8 cellular contexts compared by ENCODE assay signal in the genomic region with DNA sequence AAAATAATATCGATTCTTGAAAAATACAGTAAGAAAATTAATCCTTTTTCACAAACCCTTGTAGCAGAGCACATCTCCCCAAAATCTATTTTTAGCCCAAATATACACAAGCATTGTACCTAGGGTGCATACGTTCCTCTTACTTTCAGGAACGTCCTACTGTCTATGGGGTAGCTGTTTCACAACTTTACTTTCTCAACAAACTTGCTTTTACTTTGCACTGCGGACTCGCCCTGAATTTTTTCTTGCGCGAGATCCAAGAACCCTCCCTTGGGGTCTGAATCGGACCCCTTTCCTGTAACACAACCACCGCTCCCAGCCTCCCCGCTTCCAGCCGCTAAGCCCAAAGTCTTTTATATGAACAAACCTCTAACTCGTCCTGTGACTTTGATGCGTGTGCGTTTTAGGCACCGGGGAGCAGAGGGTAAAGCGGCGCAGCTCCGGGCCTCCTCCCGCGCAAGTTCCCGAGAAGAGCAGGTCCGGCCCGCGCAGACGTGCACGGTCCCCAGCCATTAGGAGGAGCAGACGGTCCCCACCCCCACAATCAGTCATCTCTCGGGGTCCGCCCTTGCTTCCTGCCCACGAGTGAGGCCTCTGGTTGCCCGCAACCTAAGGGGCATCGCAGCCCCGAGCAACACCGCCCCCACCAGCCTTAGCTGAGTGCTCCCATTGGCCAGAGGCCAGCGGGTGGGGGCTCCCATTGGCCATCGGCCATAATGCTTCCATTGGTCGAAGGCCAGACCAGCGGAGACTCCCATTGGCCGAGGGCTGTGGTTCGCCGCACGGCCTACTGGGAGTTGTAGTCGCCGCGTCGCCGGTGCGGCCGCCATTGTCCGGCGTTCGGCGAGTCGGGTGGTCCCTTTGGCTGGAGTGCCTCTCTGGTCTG. TPM values are rescaled to one million over a fixed set of nuclear protein-coding genes. Genes with fewer than 3 reads are reported as not detected.
DNase-seq lines count a peak whose midpoint lies in the region; ATAC-seq and TF ChIP-seq lines count a peak whose summit lies in the region.

Gene ZNF8, plus strand, starts transcription at position 800 of the 886 bp plus-strand sequence. CDS start 127 bp downstream, outside the sequence.

- peak within 1 kb of the TSS; percentile 65 for H3K27ac ChIP-seq in temporal lobe (ENCODE audit: low read depth, low read length)

- peaks cover 47% of the 10 kb centered on the region for H3K4me1 Mint-ChIP-seq in activated naive CD8-positive, alpha-beta T cell (ENCODE audit: low read depth)

- peak; percentile 93 for ATAC-seq in HG02623 (IDR thresholded peaks at IDR 0.05; ENCODE audit: unreplicated experiment)
- ATAC-seq in SK-N-SH treated with all-trans-retinoic acid at 6 μM for 48 hours = peak; percentile 98

- H3K9me3 Mint-ChIP-seq in activated naive CD8-positive, alpha-beta T cell (ENCODE audit: low read depth) = no peaks in the 10 kb centered on the region

- peak within 1 kb of the TSS; percentile 96 for H3K4me3 Mint-ChIP-seq in activated naive CD8-positive, alpha-beta T cell

- peak within 1 kb of the TSS; percentile 96 for H3K27ac Mint-ChIP-seq in activated naive CD8-positive, alpha-beta T cell

- H3K27me3 Mint-ChIP-seq in activated naive CD8-positive, alpha-beta T cell = no peaks in the 10 kb centered on the region

- TF ChIP-seq CTCF in GM10266 (IDR thresholded peaks at IDR 0.05; ENCODE audit: control insufficient read depth, insufficient read depth, low read depth, missing control alignments) = no peak

- peak; percentile 97 for DNase-seq in GM10266 (ENCODE audit: extremely low spot score)
- DNase-seq in NCI-H1092 treated with DMSO at 0.1 percent for 48 hours (lab: John Stamatoyannopoulos, UW) = peak; percentile 96
- peak; percentile 88 for DNase-seq in glomerular endothelial cell (ENCODE audit: extremely low read depth, low read depth, low spot score)
- DNase-seq in occipital lobe (lab: John Stamatoyannopoulos, UW) = peak; percentile 92

- H3K36me3 Mint-ChIP-seq in activated naive CD8-positive, alpha-beta T cell = peaks cover 22% of the 10 kb centered on the region

TF ChIP-seq in SK-N-SH treated with all-trans-retinoic acid at 6 μM for 48 hours, 23 proteins besides CTCF, POLR2A, EP300 and RAD21:
- TF ChIP-seq TSHZ2 (CRISPR knock-in tag; IDR thresholded peaks at IDR 0.05) = peak; percentile 20; the same call in 1 of the 2 replicates
- TF ChIP-seq ARNTL (CRISPR knock-in tag; IDR thresholded peaks at IDR 0.05; ENCODE audit: borderline replicate concordance, low read depth) = no peak
- no peak for TF ChIP-seq TCF4 (CRISPR knock-in tag; IDR thresholded peaks at IDR 0.05; ENCODE audit: borderline replicate concordance)

RNA-seq across cellular contexts. Expression of gene ZNF8, which starts in this region (rescaled TPM):
- total RNA-seq in glomerular endothelial cell = 7.3 and 8.6 TPM in 2 replicates
- 17.2 TPM for total RNA-seq in occipital lobe
- total RNA-seq in temporal lobe = 17.9 TPM

Comparison
In these comparisons a context has a peak if more than half of its experiments do, and no peak if none do; other contexts are left out.
1. Peak in every context shown above with its lines: DNase-seq, ATAC-seq and H3K27ac ChIP-seq.